ENCODE assay signal across 8 cellular contexts in genomic region chr2:8681786-8682692, GRCh38. TPM values are rescaled to one million over a fixed set of nuclear protein-coding genes. Genes with fewer than 3 reads are reported as not detected.
DNase-seq lines count a peak whose midpoint lies in the region; ATAC-seq and TF ChIP-seq lines count a peak whose summit lies in the region.

Gene ID2 (plus strand): TSS chr2:8682056. CDS start chr2:8682166, 110 bp downstream.

- intact Hi-C loops in Right ventricle myocardium superior (cut with DNase I), result loop anchor here (10.0 kb wide), 4 partner anchors 207 to 1477 kb away; no protein-coding TSS in a partner anchor
- intact Hi-C loops in tibial artery (cut with DNase I; ENCODE audit: low total_unique reads), result loop anchor here (5.0 to 10.0 kb wide), 2 partner anchors 467 to 520 kb away; no protein-coding TSS in a partner anchor

- DNase-seq in GM13976 (ENCODE audit: low spot score), result peak; percentile 98
- peak; percentile 99 for DNase-seq in NCI-H146 (lab: John Stamatoyannopoulos, UW)
- DNase-seq in T-cell, result peak; percentile 94 to 99 (median 98)
- peak; percentile 99 for DNase-seq in adipocyte (ENCODE audit: low read depth)
- peak; percentile 100 for DNase-seq in Right ventricle myocardium superior
- peak; percentile 100 for DNase-seq in tibial artery

- peak within 1 kb of the TSS; percentile 99 for H3K4me2 ChIP-seq in parathyroid adenoma (ENCODE audit: low read length)

- H3K4me1 ChIP-seq in adipocyte (ENCODE audit: control insufficient read depth, insufficient read depth, low read length) (peaks cover 34% of the 10 kb centered on the region), parathyroid adenoma (peaks cover 2% of the 10 kb centered on the region), tibial artery (peaks cover 0 to 21% (median 13%) of the 10 kb centered on the region in 4 donors)

- ATAC-seq in HG02852 (IDR thresholded peaks at IDR 0.05; ENCODE audit: unreplicated experiment) (peak; percentile 59), T-cell (replicated peaks in 1 of 4) (peak; percentile 76 to 81 (median 78)), Right ventricle myocardium superior (ENCODE audit: poor library complexity) (peak; percentile 77)

- H3K27ac ChIP-seq in parathyroid adenoma, result peak within 1 kb of the TSS; percentile 99
- H3K27ac ChIP-seq in tibial artery, result peak within 1 kb of the TSS; percentile 99 to 100

- TF ChIP-seq CTCF in GM13976 (IDR thresholded peaks at IDR 0.05; ENCODE audit: borderline replicate concordance, control extremely low read depth, extremely low read depth, insufficient read depth, missing control alignments) (no peak), parathyroid adenoma (IDR thresholded peaks at IDR 0.05) (no peak), tibial artery (IDR thresholded peaks at IDR 0.05) (peak in 1 of 2 experiments; percentile 23)

- peaks cover 44 to 60% (median 50%) of the 10 kb centered on the region in 3 donors for H3K4me1 Mint-ChIP-seq in T-cell

- in situ Hi-C loops in GM13976 (cut with MboI; ENCODE audit: low sequenced_read_pairs, unreplicated experiment), result loop anchor here (10.0 kb wide), 2 partner anchors 157 to 1257 kb away; no protein-coding TSS in a partner anchor

- CTCF ChIA-PET in T-cell (lab: Charles Lee), result interaction anchor here (0.5 to 2.0 kb wide), 14 partner anchors 11 to 1624 kb away, joined by 3 to 6 read pairs (median 4); no protein-coding TSS in a partner anchor

- peak within 1 kb of the TSS; percentile 94 to 99 (median 96) for H3K4me3 Mint-ChIP-seq in T-cell

- H3K27me3 ChIP-seq in adipocyte (replicated peaks; ENCODE audit: control insufficient read depth, insufficient read depth, low read length) (no peaks in the 10 kb centered on the region), parathyroid adenoma (ENCODE audit: control insufficient read depth, insufficient read depth, low read length) (no peaks in the 10 kb centered on the region), tibial artery (no peaks in the 10 kb centered on the region)

- peaks cover 25% of the 10 kb centered on the region for H3K79me2 ChIP-seq in parathyroid adenoma

- peaks cover 13 to 15% of the 10 kb centered on the region in 2 donors for H3K27me3 Mint-ChIP-seq in T-cell

- peaks cover 4% of the 10 kb centered on the region for H3K36me3 Mint-ChIP-seq in T-cell

- H3K9ac ChIP-seq in adipocyte (ENCODE audit: low read length), result peak within 1 kb of the TSS; percentile 98
- H3K9ac ChIP-seq in parathyroid adenoma, result peak within 1 kb of the TSS; percentile 97

- no peaks in the 10 kb centered on the region for H3K9me3 ChIP-seq in adipocyte (ENCODE audit: control insufficient read depth, low read length)
- H3K9me3 ChIP-seq in parathyroid adenoma (ENCODE audit: control insufficient read depth, low read length), result no peaks in the 10 kb centered on the region
- no peaks in the 10 kb centered on the region for H3K9me3 ChIP-seq in tibial artery

- H2AFZ ChIP-seq in parathyroid adenoma, result peak within 1 kb of the TSS; percentile 14

- H3K4me3 ChIP-seq in adipocyte (ENCODE audit: low read length) (peak within 1 kb of the TSS; percentile 91), parathyroid adenoma (ENCODE audit: low read depth, low read length) (peak within 1 kb of the TSS; percentile 99), tibial artery (peak within 1 kb of the TSS; percentile 68 to 72)

- H3K9me3 Mint-ChIP-seq in T-cell, result no peaks in the 10 kb centered on the region

- POLR2A ChIA-PET in T-cell (lab: Charles Lee), result interaction anchor here (0.5 to 2.4 kb wide), 23 partner anchors 12 to 1804 kb away, joined by 3 to 17 read pairs (median 4); partner anchors contain the start of gene RSAD2 (in 1 of the 2)

- H3K36me3 ChIP-seq in adipocyte (ENCODE audit: control insufficient read depth, insufficient read depth, low read length, severe bottlenecking) (no peaks in the 10 kb centered on the region), parathyroid adenoma (ENCODE audit: control insufficient read depth, insufficient read depth, low read length) (peaks cover 9% of the 10 kb centered on the region), tibial artery (no peaks in the 10 kb centered on the region)

- peak within 1 kb of the TSS; percentile 89 to 93 for H3K27ac Mint-ChIP-seq in T-cell

RNA-seq across cellular contexts. Expression of gene ID2, which starts in this region (rescaled TPM):
- total RNA-seq in T-cell (100 to 1,000 TPM in 2 of 5 donors, 10 to 100 TPM in 3; 55.5 to 153 (median 71.1) TPM), Right ventricle myocardium superior (25.5 TPM)

Comparison
In these comparisons a context has a peak if more than half of its experiments do, and no peak if none do; other contexts are left out.
1. Peak in every context shown above with its lines: DNase-seq, ATAC-seq, H3K4me3 ChIP-seq and H3K27ac ChIP-seq.